In the genomic region with DNA sequence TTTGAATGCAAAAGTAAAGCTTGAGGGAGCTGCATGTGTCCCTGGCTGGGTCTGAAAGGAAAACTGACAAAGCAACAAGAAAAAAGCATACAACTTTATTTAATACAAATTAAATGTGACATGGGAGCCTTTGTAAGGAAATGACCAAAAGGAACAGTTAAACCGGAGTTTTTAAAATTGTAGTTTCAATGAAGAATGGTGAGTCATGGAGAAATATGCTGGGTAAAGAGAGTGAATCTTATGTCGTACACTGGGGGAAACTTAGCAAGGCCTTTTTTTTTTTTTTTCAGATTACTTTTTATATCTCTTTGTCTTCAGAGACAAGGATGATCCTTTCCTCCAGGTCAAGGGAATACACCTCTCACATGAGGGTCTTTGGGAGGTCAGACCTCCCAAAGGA, we compare ENCODE assay signal across 19 cellular contexts. TPM values are rescaled to one million over a fixed set of nuclear protein-coding genes. Genes with fewer than 3 reads are reported as not detected.
DNase-seq lines count a peak whose midpoint lies in the region; FAIRE-seq and TF ChIP-seq lines count a peak whose summit lies in the region.
"Had no signal": no experiment of that assay in that cellular context is flagged by ENCODE, and none has a peak within 500 bp of the region (broad histone marks: within the 10 kb centered on the region; RNA-seq: fewer than 3 reads in every experiment).

No MANE protein-coding gene starts in this region.

- WGBS in adrenal gland, 4 donors: 67 to 77% (median 75%) methylated on average over 2 of the region's 2 CpGs

- H3K27ac Mint-ChIP-seq in neural progenitor cell: no peak overlapping the region
- H3K27ac Mint-ChIP-seq: activated CD4-positive, alpha-beta memory T cell treated with anti-CD3 and anti-CD28 coated beads for 36 hours; T-helper 17 cell had no signal

- no peaks in the 10 kb centered on the region for H3K79me2 ChIP-seq in neural progenitor cell (ENCODE audit: low read depth)

- FAIRE-seq in bronchial epithelial cell (lab: Jason Lieb, UNC) (no peak), GM12891 (lab: Jason Lieb, UNC) (no peak)
- FAIRE-seq: urothelium cell line had no signal

- no peaks in the 10 kb centered on the region for H3K27me3 ChIP-seq in bronchial epithelial cell (ENCODE audit: control insufficient read depth, insufficient read depth, low read length)
- H3K27me3 ChIP-seq in neural progenitor cell: no peaks in the 10 kb centered on the region
- no peaks in the 10 kb centered on the region for H3K27me3 ChIP-seq in adrenal gland
- H3K27me3 ChIP-seq: colonic mucosa, ovary had no signal

- H3K4me1 ChIP-seq in neural progenitor cell (peaks cover 10% of the 10 kb centered on the region), adrenal gland (replicated peaks in 1 of 2) (no peaks in the 10 kb centered on the region)
- H3K4me1 ChIP-seq: colonic mucosa had no signal

- intact Hi-C loops in adrenal gland (cut with DNase I): no loop called here

- DNase-seq in AG20443 (ENCODE audit: low spot score) (peak; percentile 34), HT1080 (ENCODE audit: low read depth) (peak; percentile 47), bronchial epithelial cell (ENCODE audit: low read depth) (peak; percentile 31), myocyte (ENCODE audit: low read depth) (peak; percentile 14), GM12891 (ENCODE audit: insufficient read length, low spot score) (no peak), NCI-H1092 treated with DMSO at 0.1 percent for 48 hours (lab: John Stamatoyannopoulos, UW) (no peak), neural progenitor cell (ENCODE audit: low spot score) (no peak), adrenal gland (no peak)
- DNase-seq: activated CD4-positive, alpha-beta memory T cell treated with anti-CD3 and anti-CD28 coated beads for 36 hours; activated naive CD4-positive, alpha-beta T cell treated with Interleukin-2 at 50 U/mL for 16 hours; activated T-cell treated with anti-CD3 and anti-CD28 coated beads, Interleukin-2, amount 50 U/mL, for 1 hour; colonic mucosa; GDM1; NCI-H1930; NCI-H510A; ovary; stimulated activated CD4-positive, alpha-beta T cell treated with anti-CD3 and anti-CD28 coated beads, Interleukin-4, amount 100 ng/mL, for 1 hour; T-helper 17 cell had no signal

- peaks cover 4% of the 10 kb centered on the region for H3K4me1 Mint-ChIP-seq in neural progenitor cell
- H3K4me1 Mint-ChIP-seq: T-helper 17 cell had no signal

- TF ChIP-seq POLR2A in GM12891 (IDR thresholded peaks at IDR 0.05; ENCODE audit: low read depth, low read length) (no peak), adrenal gland (IDR thresholded peaks at IDR 0.05) (no peak)

- no peaks in the 10 kb centered on the region for H3K9me3 Mint-ChIP-seq in neural progenitor cell
- H3K9me3 Mint-ChIP-seq: activated CD4-positive, alpha-beta memory T cell treated with anti-CD3 and anti-CD28 coated beads for 36 hours had no signal

- no peak overlapping the region for H2AFZ ChIP-seq in neural progenitor cell (replicated peaks)

- H4K20me1 ChIP-seq in neural progenitor cell (ENCODE audit: low read depth): no peaks in the 10 kb centered on the region

- TF ChIP-seq CTCF in bronchial epithelial cell (IDR thresholded peaks at IDR 0.05; ENCODE audit: insufficient read depth, low read length, severe bottlenecking) (no peak), neural progenitor cell (IDR thresholded peaks at IDR 0.05) (no peak), adrenal gland (IDR thresholded peaks at IDR 0.05) (no peak)

- no peaks in the 10 kb centered on the region for H3K9me3 ChIP-seq in neural progenitor cell (ENCODE audit: low read depth)
- no peaks in the 10 kb centered on the region for H3K9me3 ChIP-seq in adrenal gland (replicated peaks in 1 of 3)
- H3K9me3 ChIP-seq: colonic mucosa, ovary had no signal

- no peaks in the 10 kb centered on the region for H3K27me3 Mint-ChIP-seq in neural progenitor cell (ENCODE audit: insufficient read depth, low read depth)

- no peak overlapping the region for H3K4me3 Mint-ChIP-seq in neural progenitor cell
- H3K4me3 Mint-ChIP-seq: activated CD4-positive, alpha-beta memory T cell treated with anti-CD3 and anti-CD28 coated beads for 36 hours; T-helper 17 cell had no signal

- H3K36me3 ChIP-seq in bronchial epithelial cell (ENCODE audit: control insufficient read depth, insufficient read depth, low read length): no peaks in the 10 kb centered on the region
- no peaks in the 10 kb centered on the region for H3K36me3 ChIP-seq in neural progenitor cell
- H3K36me3 ChIP-seq in adrenal gland (replicated peaks in 1 of 2): no peaks in the 10 kb centered on the region
- H3K36me3 ChIP-seq: colonic mucosa, ovary had no signal

- no peaks in the 10 kb centered on the region for H3K36me3 Mint-ChIP-seq in neural progenitor cell
- H3K36me3 Mint-ChIP-seq: activated CD4-positive, alpha-beta memory T cell treated with anti-CD3 and anti-CD28 coated beads for 36 hours had no signal

- H3F3A ChIP-seq in neural progenitor cell (ENCODE audit: low read depth): no peaks in the 10 kb centered on the region

- H3K4me2 ChIP-seq in neural progenitor cell: no peak overlapping the region

- H3K27ac ChIP-seq in neural progenitor cell: no peak overlapping the region
- no peak overlapping the region for H3K27ac ChIP-seq in adrenal gland
- H3K27ac ChIP-seq: colonic mucosa, ovary had no signal

- H3K4me3 ChIP-seq in bronchial epithelial cell (ENCODE audit: low read depth, low read length): no peak overlapping the region
- H3K4me3 ChIP-seq in neural progenitor cell: no peak overlapping the region
- no peak overlapping the region for H3K4me3 ChIP-seq in adrenal gland
- H3K4me3 ChIP-seq: colonic mucosa, ovary had no signal

- no peak overlapping the region for H3K9ac ChIP-seq in neural progenitor cell

TF ChIP-seq in GM12891, 5 proteins besides CTCF, POLR2A, EP300 and RAD21:
- TF ChIP-seq POLR2AphosphoS5 (IDR thresholded peaks at IDR 0.05; ENCODE audit: low read depth, low read length) (no peak), PAX5 (IDR thresholded peaks at IDR 0.05; ENCODE audit: insufficient read depth, low read length, severe bottlenecking) (no peak), TAF1 (IDR thresholded peaks at IDR 0.05; ENCODE audit: low read depth, low read length) (no peak), POU2F2 (IDR thresholded peaks at IDR 0.05; ENCODE audit: low read depth, low read length) (no peak), SPI1 (IDR thresholded peaks at IDR 0.05; ENCODE audit: low read depth, low read length) (no peak)

RNA-seq across cellular contexts. Expression of gene FBXL17, which starts 50.1 kb away (rescaled TPM):
- 4.5 and 6.6 TPM in 2 replicates for total RNA-seq in HT1080 (2014; rRNA removed; shearing (Covaris generic))
- polyA plus RNA-seq in HT1080 (2015; cell fraction: cytosol; rRNA removed): 7.2 and 9.3 TPM in 2 replicates
- 6.5 and 10.4 TPM in 2 replicates for polyA plus RNA-seq in HT1080 (2015; cell fraction: nucleus; rRNA removed)
- 6.6 and 8.3 TPM in 2 replicates for total RNA-seq in bronchial epithelial cell
- total RNA-seq in myocyte: 29.1 and 36.2 TPM in 2 replicates
- 14.4 TPM for polyA plus RNA-seq in myocyte (2012)
- 6.1 TPM for polyA plus RNA-seq in GM12891 (2012; ENCODE audit: low read depth, missing spikeins)
- 6.3 and 7.6 TPM in 2 replicates for total RNA-seq in neural progenitor cell (ENCODE audit: low replicate concordance)
- total RNA-seq in adrenal gland: 10 to 100 TPM; 18.9 to 29.4 (median 22.7) TPM
- 10 to 100 TPM in 1 of 3 donors, 1 to 10 TPM in 2; 4.4 to 18.5 (median 6.8) TPM for polyA plus RNA-seq in adrenal gland

Comparison
In these comparisons a context has a peak if more than half of its experiments do, and no peak if none do; other contexts are left out.
1. DNase-seq: peak in AG20443 (single experiment), HT1080 (single experiment), bronchial epithelial cell (single experiment) and myocyte (single experiment); none in GM12891 (single experiment), NCI-H1092 treated with DMSO at 0.1 percent for 48 hours (single experiment), neural progenitor cell (single experiment) and adrenal gland (0 of 7).